Comparison of ENCODE assay signal across 9 cellular contexts in the genomic region with DNA sequence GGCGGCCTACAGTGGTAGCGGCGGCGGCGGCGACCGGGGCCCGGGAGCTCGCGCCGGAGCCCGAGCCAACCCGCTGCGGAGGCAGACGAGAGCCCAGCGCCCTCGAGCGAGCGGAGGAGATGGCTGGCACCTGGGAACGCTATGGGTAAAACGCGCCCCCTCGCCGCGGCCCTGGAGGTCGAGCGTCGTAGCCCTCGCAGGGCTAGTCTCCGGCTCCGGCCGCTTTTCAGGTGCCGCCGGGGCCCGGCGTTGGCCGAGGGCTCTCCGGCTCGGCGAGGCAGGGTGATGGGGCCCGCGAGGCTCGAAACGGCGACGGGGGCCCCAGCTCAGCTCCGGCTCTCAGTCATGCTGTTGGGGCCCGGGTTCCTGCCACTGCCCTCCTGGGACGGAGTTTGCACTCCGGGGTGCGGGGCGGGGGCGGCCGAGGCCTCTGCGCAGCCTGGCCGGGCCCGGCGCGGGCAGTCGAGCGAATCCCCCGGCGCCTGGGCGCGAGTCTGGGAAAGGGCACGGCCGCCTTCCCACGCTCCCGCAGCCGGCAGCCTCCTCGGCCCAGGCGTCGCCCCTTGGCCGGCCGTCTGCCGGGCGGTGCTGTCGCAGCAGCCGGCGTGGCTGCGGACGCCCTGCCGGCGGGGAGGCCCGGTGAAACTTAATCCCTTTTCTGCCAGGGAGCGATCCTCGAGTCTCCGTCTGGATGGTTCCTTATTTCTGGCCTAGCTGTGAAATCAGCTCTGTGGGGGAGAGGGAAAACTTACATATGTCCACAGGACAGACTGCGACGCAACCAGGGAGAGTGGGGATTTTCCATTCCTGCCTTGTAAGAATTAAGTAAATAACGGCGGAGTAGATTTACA. TPM values are rescaled to one million over a fixed set of nuclear protein-coding genes. Genes with fewer than 3 reads are reported as not detected.
A peak's percentile ranks its signal among the peaks of the same experiment; 100 is the strongest.
DNase-seq lines count a peak whose midpoint lies in the region; ATAC-seq and TF ChIP-seq lines count a peak whose summit lies in the region.
"Had no signal": no experiment of that assay in that cellular context is flagged by ENCODE, and none has a peak within 500 bp of the region (broad histone marks: within the 10 kb centered on the region; RNA-seq: fewer than 3 reads in every experiment).

No MANE protein-coding gene starts in this region.

- H3K9me3 ChIP-seq in RWPE2 (ENCODE audit: severe bottlenecking) (no peaks in the 10 kb centered on the region), right cardiac atrium (ENCODE audit: control insufficient read depth, low read length) (no peaks in the 10 kb centered on the region)

- WGBS in right cardiac atrium: 1% methylated on average over 88 of the region's 92 CpGs

- DNase-seq in NCI-H1436 (lab: John Stamatoyannopoulos, UW) (peak; percentile 12), NCI-H1436 treated with DMSO at 0.1 percent for 48 hours (lab: John Stamatoyannopoulos, UW) (no peak), RWPE2 (ENCODE audit: low spot score) (no peak), amniotic epithelial cell (ENCODE audit: low read depth) (peak; percentile 61), right cardiac atrium (peak; percentile 37 to 72 (median 67)), NCI-H2029 treated with DMSO at 0.1 percent for 48 hours (lab: John Stamatoyannopoulos, UW) (no peak)
- DNase-seq: DND-41 had no signal

- ATAC-seq in HG03103 (IDR thresholded peaks at IDR 0.05; ENCODE audit: low read depth, unreplicated experiment) (peak; percentile 51), RWPE2 (ENCODE audit: low read depth) (peak; percentile 55), right cardiac atrium (peak; percentile 77 to 82)

- H3K4me3 ChIP-seq in RWPE2 (ENCODE audit: severe bottlenecking) (peak overlapping the region; percentile 66), right cardiac atrium (ENCODE audit: low read length) (peak overlapping the region; percentile 52), rectal smooth muscle tissue (ENCODE audit: low read length) (peak overlapping the region; percentile 64)

- H3K27me3 ChIP-seq in RWPE2 (ENCODE audit: insufficient read depth, poor library complexity, severe bottlenecking) (no peaks in the 10 kb centered on the region), right cardiac atrium (ENCODE audit: control insufficient read depth, insufficient read depth) (no peaks in the 10 kb centered on the region), rectal smooth muscle tissue (ENCODE audit: control insufficient read depth, insufficient read depth, low read length) (no peaks in the 10 kb centered on the region)

- peak overlapping the region; percentile 10 for H3K9ac ChIP-seq in rectal smooth muscle tissue (ENCODE audit: low read length)

- H3K27ac ChIP-seq in RWPE2 (ENCODE audit: poor library complexity, severe bottlenecking) (peak overlapping the region; percentile 63), right cardiac atrium (ENCODE audit: low read length) (peak overlapping the region; percentile 57), rectal smooth muscle tissue (ENCODE audit: low read depth, low read length) (peak overlapping the region; percentile 87)

- no peak for TF ChIP-seq CTCF in RWPE2 (IDR thresholded peaks at IDR 0.05; ENCODE audit: poor library complexity, severe bottlenecking)

- intact Hi-C loops in right cardiac atrium (cut with DNase I): no loop called here

- H3K36me3 ChIP-seq in RWPE2 (ENCODE audit: low read depth) (no peaks in the 10 kb centered on the region), rectal smooth muscle tissue (ENCODE audit: control insufficient read depth, insufficient read depth, low read length) (no peaks in the 10 kb centered on the region)

- H3K4me1 ChIP-seq in RWPE2 (ENCODE audit: insufficient read depth, poor library complexity, severe bottlenecking) (no peaks in the 10 kb centered on the region), right cardiac atrium (ENCODE audit: control insufficient read depth, insufficient read depth, low read length) (peaks cover 4% of the 10 kb centered on the region), rectal smooth muscle tissue (ENCODE audit: control insufficient read depth, insufficient read depth, low read length) (no peaks in the 10 kb centered on the region)

RNA-seq across cellular contexts. Expression of a gene that starts 0.8 kb away (rescaled TPM):
- total RNA-seq in right cardiac atrium: 1 to 10 TPM; 5.0 to 6.4 (median 5.9) TPM
- 0.79 TPM for polyA plus RNA-seq in right cardiac atrium

RNA-seq across cellular contexts. Expression of a gene that starts 49.0 kb away (rescaled TPM):
- not detected for total RNA-seq in right cardiac atrium
- not detected for polyA plus RNA-seq in right cardiac atrium

RNA-seq across cellular contexts. Expression of a gene that starts 50.9 kb away (rescaled TPM):
- total RNA-seq in right cardiac atrium: 100 to 1,000 TPM in 1 of 4 donors, 10 to 100 TPM in 3; 52.6 to 129 (median 71.0) TPM
- polyA plus RNA-seq in right cardiac atrium: 104 TPM

Comparison
In these comparisons a context has a peak if more than half of its experiments do, and no peak if none do; other contexts are left out.
1. DNase-seq: peak in NCI-H1436 (single experiment), amniotic epithelial cell (single experiment) and right cardiac atrium (3 of 3); none in NCI-H1436 treated with DMSO at 0.1 percent for 48 hours (single experiment), RWPE2 (single experiment) and NCI-H2029 treated with DMSO at 0.1 percent for 48 hours (single experiment).
2. Peak in every context shown above with its lines, with median percentiles within 50 percentile points of each other: ATAC-seq, H3K27ac ChIP-seq and H3K4me3 ChIP-seq.